12 cellular contexts compared by ENCODE assay signal in genomic region chr1:94322696-94323095, GRCh38.
DNase-seq lines count a peak whose midpoint lies in the region; ATAC-seq and TF ChIP-seq lines count a peak whose summit lies in the region.
"Had no signal": no experiment of that assay in that cellular context is flagged by ENCODE, and none has a peak within 500 bp of the region (broad histone marks: within the 10 kb centered on the region; RNA-seq: fewer than 3 reads in every experiment).

No MANE protein-coding gene starts in this region.

- TF ChIP-seq EP300 in Ishikawa (IDR thresholded peaks at IDR 0.05; ENCODE audit: borderline replicate concordance) = peak; percentile 75

- H3K4me1 Mint-ChIP-seq in mesothelial cell of epicardium (peaks cover 72% of the 10 kb centered on the region), nephron progenitor cell (peaks cover 59% of the 10 kb centered on the region)
- H3K4me1 Mint-ChIP-seq: B cell had no signal

- ATAC-seq in HG03354 (IDR thresholded peaks at IDR 0.05; ENCODE audit: poor library complexity, severe bottlenecking, unreplicated experiment) = no peak

- H3K4me3 Mint-ChIP-seq in mesothelial cell of epicardium = no peak overlapping the region
- no peak overlapping the region for H3K4me3 Mint-ChIP-seq in nephron progenitor cell
- H3K4me3 Mint-ChIP-seq: activated naive CD8-positive, alpha-beta T cell treated with anti-CD3 and anti-CD28 coated beads for 36 hours; B cell had no signal

- peaks cover 1% of the 10 kb centered on the region for H3K27me3 Mint-ChIP-seq in mesothelial cell of epicardium (ENCODE audit: low read depth)
- no peaks in the 10 kb centered on the region for H3K27me3 Mint-ChIP-seq in nephron progenitor cell (ENCODE audit: low read depth, poor library complexity)

- DNase-seq in COLO668 (lab: John Stamatoyannopoulos, UW; ENCODE audit: unreplicated experiment) (peak; percentile 19), dermis blood vessel endothelial cell (peak; percentile 67), mesothelial cell of epicardium (ENCODE audit: low spot score in 2 of 2, unreplicated experiment in 2 of 2) (no peak), nephron progenitor cell (no peak), NCI-H2171 (lab: John Stamatoyannopoulos, UW) (no peak)
- no peak for DNase-seq in activated CD4-positive, alpha-beta T cell treated with anti-CD3 and anti-CD28 coated beads for 48 hours
- DNase-seq: activated naive CD8-positive, alpha-beta T cell treated with anti-CD3 and anti-CD28 coated beads for 36 hours; H7; T-helper 9 cell had no signal

- TF ChIP-seq RAD21 in Ishikawa (IDR thresholded peaks at IDR 0.05; ENCODE audit: low read depth) = peak; percentile 52; the same call in 1 of the 2 replicates

- TF ChIP-seq CTCF in mesothelial cell of epicardium (IDR thresholded peaks at IDR 0.05; ENCODE audit: unreplicated experiment) (no peak), nephron progenitor cell (IDR thresholded peaks at IDR 0.05) (no peak)

- H3K27ac Mint-ChIP-seq in mesothelial cell of epicardium (peak overlapping the region; percentile 59), nephron progenitor cell (no peak overlapping the region)
- H3K27ac Mint-ChIP-seq: activated naive CD8-positive, alpha-beta T cell treated with anti-CD3 and anti-CD28 coated beads for 36 hours; B cell had no signal

- no peaks in the 10 kb centered on the region for H3K36me3 Mint-ChIP-seq in mesothelial cell of epicardium
- H3K36me3 Mint-ChIP-seq in nephron progenitor cell (ENCODE audit: low read depth) = no peaks in the 10 kb centered on the region
- H3K36me3 Mint-ChIP-seq: activated naive CD8-positive, alpha-beta T cell treated with anti-CD3 and anti-CD28 coated beads for 36 hours had no signal

- H3K9me3 Mint-ChIP-seq in mesothelial cell of epicardium = no peaks in the 10 kb centered on the region
- no peaks in the 10 kb centered on the region for H3K9me3 Mint-ChIP-seq in nephron progenitor cell
- H3K9me3 Mint-ChIP-seq: activated naive CD8-positive, alpha-beta T cell treated with anti-CD3 and anti-CD28 coated beads for 36 hours had no signal

TF ChIP-seq in Ishikawa, 13 proteins besides CTCF, POLR2A, EP300 and RAD21:
- no peak for TF ChIP-seq ZBTB7A (IDR thresholded peaks at IDR 0.05; ENCODE audit: low read depth)
- TF ChIP-seq USF1 (IDR thresholded peaks at IDR 0.05) = no peak
- TF ChIP-seq REST (IDR thresholded peaks at IDR 0.05; ENCODE audit: low read depth) = no peak
- peak; percentile 68 for TF ChIP-seq CEBPB (IDR thresholded peaks at IDR 0.05)
- no peak for TF ChIP-seq TAF1 (IDR thresholded peaks at IDR 0.05; ENCODE audit: low read depth)
- no peak for TF ChIP-seq NFIC (IDR thresholded peaks at IDR 0.05)
- TF ChIP-seq TEAD4 (IDR thresholded peaks at IDR 0.05) = peak; percentile 45; the same call in 1 of the 2 replicates
- TF ChIP-seq CREB1 (IDR thresholded peaks at IDR 0.05; ENCODE audit: low read depth) = no peak
- peak; percentile 54 for TF ChIP-seq MAX (IDR thresholded peaks at IDR 0.05)
- 0 out of 2 replicates have a peak, but pooled peaks have one; percentile 17 for TF ChIP-seq EGR1 (IDR thresholded peaks at IDR 0.05)
- no peak for TF ChIP-seq FOXM1 (IDR thresholded peaks at IDR 0.05; ENCODE audit: borderline replicate concordance, low read depth)
- TF ChIP-seq TCF12 (IDR thresholded peaks at IDR 0.05; ENCODE audit: low read depth) = peak; percentile 51
- TF ChIP-seq YY1 (IDR thresholded peaks at IDR 0.05; ENCODE audit: low read depth) = no peak

Comparison
In these comparisons a context has a peak if more than half of its experiments do, and no peak if none do; other contexts are left out.
1. DNase-seq: peak in COLO668 (single experiment) and dermis blood vessel endothelial cell (single experiment); none in mesothelial cell of epicardium (0 of 2), activated CD4-positive, alpha-beta T cell treated with anti-CD3 and anti-CD28 coated beads for 48 hours (single experiment), nephron progenitor cell (single experiment) and NCI-H2171 (single experiment).